Comparison of ENCODE assay signal across 16 cellular contexts in genomic region chr13:43232144-43232840, GRCh38.
"Had no signal": no experiment of that assay in that cellular context is flagged by ENCODE, and none has a peak within 500 bp of the region (broad histone marks: within the 10 kb centered on the region; RNA-seq: fewer than 3 reads in every experiment).

No MANE protein-coding gene starts in this region.

- H3K4me3 ChIP-seq: gastrocnemius medialis, heart left ventricle, left ventricle myocardium inferior, skin epidermis, suprapubic skin had no signal

- H3K27me3 ChIP-seq: gastrocnemius medialis, heart left ventricle, suprapubic skin had no signal

- H3K9me3 ChIP-seq: gastrocnemius medialis, heart left ventricle, left ventricle myocardium inferior, suprapubic skin had no signal

- H3K4me1 ChIP-seq: gastrocnemius medialis, heart left ventricle, left ventricle myocardium inferior, suprapubic skin had no signal

- H3K36me3 ChIP-seq: gastrocnemius medialis, heart left ventricle, left ventricle myocardium inferior, suprapubic skin had no signal

- DNase-seq: activated CD4-positive, alpha-beta memory T cell treated with anti-CD3 and anti-CD28 coated beads, Interleukin-2, amount 10 ng/mL, durations not matched to agents 7 days and 5 days; activated CD4-positive, alpha-beta T cell treated with anti-CD3 and anti-CD28 coated beads for 4 hours; activated CD8-positive, alpha-beta memory T cell treated with anti-CD3 and anti-CD28 coated beads, Interleukin-2, amount 10 ng/mL, durations not matched to agents 7 days and 5 days; activated naive CD4-positive, alpha-beta T cell; activated naive CD8-positive, alpha-beta T cell treated with anti-CD3 and anti-CD28 coated beads for 36 hours; cerebellar nuclear complex; cortex of kidney; gastrocnemius medialis; heart left ventricle; kidney glomerular epithelial cell; left ventricle myocardium inferior; midbrain; right cardiac atrium; stimulated activated naive CD8-positive, alpha-beta T cell treated with anti-CD3 and anti-CD28 coated beads, Interleukin-15, Interleukin-2, amounts not matched to agents 100 U/mL and 50 U/mL, for 24 hours had no signal

- H3K27ac ChIP-seq: gastrocnemius medialis, heart left ventricle, left ventricle myocardium inferior, skin epidermis, suprapubic skin had no signal
